In genomic region chr2:240961878-240962277, GRCh38 we compare ENCODE assay signal across 20 cellular contexts. TPM values are rescaled to one million over a fixed set of nuclear protein-coding genes. Genes with fewer than 3 reads are reported as not detected.
A peak's percentile ranks its signal among the peaks of the same experiment; 100 is the strongest.
DNase-seq lines count a peak whose midpoint lies in the region; ATAC-seq, FAIRE-seq and TF ChIP-seq lines count a peak whose summit lies in the region.
"Had no signal": no experiment of that assay in that cellular context is flagged by ENCODE, and none has a peak within 500 bp of the region (broad histone marks: within the 10 kb centered on the region; RNA-seq: fewer than 3 reads in every experiment).

No MANE protein-coding gene starts in this region.

- no peaks in the 10 kb centered on the region for H4K20me1 ChIP-seq in HepG2 (ENCODE audit: insufficient read depth, low read length)

- no TSS peak for BruUV-seq in HepG2 (replicated peaks; lab: Mats Ljungman, UMichigan)

- CTCF ChIA-PET in HepG2 (lab: Yijun Ruan, JAX; ENCODE audit: low intra/inter-chr PET ratio, low total read pairs), result no interaction called here

- H3K27ac Mint-ChIP-seq in endodermal cell (no peak overlapping the region), HFFc6 (no peak overlapping the region)
- H3K27ac Mint-ChIP-seq: activated CD8-positive, alpha-beta T cell treated with anti-CD3 and anti-CD28 coated beads for 36 hours; activated T-helper 1 cell treated with anti-CD3 and anti-CD28 coated beads, Interleukin-12 subunit alpha, Interleukin-12 subunit beta, Interleukin-2, Interleukin-4 antibody, amounts not matched to agents 30 ng/mL and 10 ng/mL and 1 ng/mL, durations not matched to agents 14 hours and 24 hours and 36 hours; naive thymus-derived CD4-positive, alpha-beta T cell; stimulated activated naive B cell treated with anti-CD40 and anti-IgM and Interleukin-4, amounts not matched to agents 10 μg/mL and 1 μg/mL and 100 μg/mL, for 72 hours; T-helper 1 cell treated with Interleukin-12 subunit alpha and Interleukin-12 subunit beta and Interleukin-4 antibody, amounts not matched to agents 30 μg/mL and 1 μg/mL, for 36 hours had no signal

- H3K4me1 ChIP-seq in HepG2 (ENCODE audit: insufficient read depth, low read length) (peaks cover 92% of the 10 kb centered on the region), right lobe of liver (peaks cover 0 to 12% (median 3%) of the 10 kb centered on the region in 4 donors), endodermal cell (ENCODE audit: control insufficient read depth, insufficient read depth, low read length) (no peaks in the 10 kb centered on the region), parathyroid adenoma (peaks cover 32% of the 10 kb centered on the region)

- H3K4me1 Mint-ChIP-seq in endodermal cell, result no peaks in the 10 kb centered on the region
- no peaks in the 10 kb centered on the region for H3K4me1 Mint-ChIP-seq in HFFc6 (ENCODE audit: low read depth)
- H3K4me1 Mint-ChIP-seq: CD4-positive, alpha-beta memory T cell had no signal

- TF ChIP-seq RAD21 in HepG2 (CRISPR knock-in tag; IDR thresholded peaks at IDR 0.05), result no peak

- 77% methylated on average over 12 of the region's 12 CpGs for WGBS in HepG2 (ENCODE audit: low lambda C conversion rate)
- 40% methylated on average over 8 of the region's 12 CpGs for WGBS in right lobe of liver (ENCODE audit: insufficient coverage, low coverage, low lambda C conversion rate, missing lambda C conversion rate)
- WGBS in endodermal cell (ENCODE audit: insufficient coverage in 1 of 2, insufficient read length in 1 of 2), 2 experiments, result 89 to 100% methylated on average over 1 to 12 of the region's 12 CpGs

- H3K79me2 ChIP-seq in HepG2 (ENCODE audit: insufficient read depth, low read length), result no peaks in the 10 kb centered on the region
- no peaks in the 10 kb centered on the region for H3K79me2 ChIP-seq in parathyroid adenoma

- no peak for FAIRE-seq in HepG2 (lab: Jason Lieb, UNC)

- intact Hi-C loops in HepG2 (cut with micrococcal nuclease; ENCODE audit: unreplicated experiment), result no loop called here
- intact Hi-C loops in right lobe of liver (cut with DNase I), result no loop called here

- H3K4me3 ChIP-seq in HepG2 (replicated peaks in 1 of 3; ENCODE audit: insufficient read depth in 1 of 3, low read depth in 2 of 3, low read length in 3 of 3) (peak overlapping the region in 1 of 3 experiments; percentile 61; a peak in 1 of 6 replicates), right lobe of liver (no peak overlapping the region), endodermal cell (ENCODE audit: low read length) (no peak overlapping the region), parathyroid adenoma (ENCODE audit: low read depth, low read length) (no peak overlapping the region)
- H3K4me3 ChIP-seq: MG63, upper lobe of left lung had no signal

- H3K27me3 ChIP-seq in HepG2 (ENCODE audit: control insufficient read depth in 1 of 2, insufficient read depth in 2 of 2, low read length in 2 of 2) (peaks cover 0 to 3% of the 10 kb centered on the region in 2 experiments; a peak in 2 of 5 replicates), right lobe of liver (no peaks in the 10 kb centered on the region), endodermal cell (ENCODE audit: control insufficient read depth, insufficient read depth, low read length, poor library complexity, severe bottlenecking) (no peaks in the 10 kb centered on the region), parathyroid adenoma (ENCODE audit: control insufficient read depth, insufficient read depth, low read length) (no peaks in the 10 kb centered on the region)
- H3K27me3 ChIP-seq: MG63, upper lobe of left lung had no signal

- POLR2A ChIA-PET in HepG2 (lab: Yijun Ruan, JAX), result interaction anchor here (1.5 kb wide), 1 partner anchor 88 kb away, joined by 3 read pairs; no protein-coding TSS in a partner anchor

- H3K36me3 Mint-ChIP-seq in endodermal cell (ENCODE audit: low read depth), result no peaks in the 10 kb centered on the region
- H3K36me3 Mint-ChIP-seq in HFFc6 (ENCODE audit: low read depth), result no peaks in the 10 kb centered on the region
- H3K36me3 Mint-ChIP-seq: CD4-positive, alpha-beta memory T cell; naive thymus-derived CD4-positive, alpha-beta T cell; stimulated activated naive B cell treated with anti-CD40 and anti-IgM and Interleukin-4, amounts not matched to agents 10 μg/mL and 1 μg/mL and 100 μg/mL, for 72 hours had no signal

- no peak overlapping the region; the same call in 1 of the 2 replicates for H3K9ac ChIP-seq in HepG2 (ENCODE audit: insufficient read depth, low read depth, low read length)
- no peak overlapping the region for H3K9ac ChIP-seq in endodermal cell (ENCODE audit: extremely low read depth, low read length, poor library complexity, severe bottlenecking)
- no peak overlapping the region for H3K9ac ChIP-seq in parathyroid adenoma

- TF ChIP-seq POLR2A in HepG2 (IDR thresholded peaks at IDR 0.05; ENCODE audit: insufficient read depth in 1 of 2, low read depth in 2 of 2, low read length in 2 of 2) (no peak), right lobe of liver (IDR thresholded peaks at IDR 0.05) (no peak)

- H3K4me2 ChIP-seq in HepG2 (ENCODE audit: low read depth, low read length) (peak overlapping the region; percentile 65), parathyroid adenoma (ENCODE audit: low read length) (peak overlapping the region; percentile 15)

- H3K9me3 Mint-ChIP-seq in endodermal cell, result no peaks in the 10 kb centered on the region
- H3K9me3 Mint-ChIP-seq in HFFc6, result no peaks in the 10 kb centered on the region
- H3K9me3 Mint-ChIP-seq: activated CD8-positive, alpha-beta T cell treated with anti-CD3 and anti-CD28 coated beads for 36 hours; activated T-helper 1 cell treated with anti-CD3 and anti-CD28 coated beads, Interleukin-12 subunit alpha, Interleukin-12 subunit beta, Interleukin-2, Interleukin-4 antibody, amounts not matched to agents 30 ng/mL and 10 ng/mL and 1 ng/mL, durations not matched to agents 14 hours and 24 hours and 36 hours; CD4-positive, alpha-beta memory T cell; naive thymus-derived CD4-positive, alpha-beta T cell; stimulated activated naive B cell treated with anti-CD40 and anti-IgM and Interleukin-4, amounts not matched to agents 10 μg/mL and 1 μg/mL and 100 μg/mL, for 72 hours; T-helper 1 cell treated with Interleukin-12 subunit alpha and Interleukin-12 subunit beta and Interleukin-4 antibody, amounts not matched to agents 30 μg/mL and 1 μg/mL, for 36 hours had no signal

- TF ChIP-seq EP300 in HepG2 (IDR thresholded peaks at IDR 0.05; ENCODE audit: low read depth in 2 of 2, low read length in 2 of 2), result no peak
- TF ChIP-seq EP300 in HepG2 (CRISPR knock-in tag; IDR thresholded peaks at IDR 0.05; ENCODE audit: borderline replicate concordance), result no peak

- no peaks in the 10 kb centered on the region for H3K9me3 ChIP-seq in HepG2 (ENCODE audit: low read length)
- no peaks in the 10 kb centered on the region for H3K9me3 ChIP-seq in right lobe of liver
- no peaks in the 10 kb centered on the region for H3K9me3 ChIP-seq in endodermal cell (ENCODE audit: control insufficient read depth, low read length)
- no peaks in the 10 kb centered on the region for H3K9me3 ChIP-seq in parathyroid adenoma (ENCODE audit: control insufficient read depth, low read length)
- H3K9me3 ChIP-seq: esophagus squamous epithelium, MG63, upper lobe of left lung had no signal

- H2AFZ ChIP-seq in HepG2 (ENCODE audit: low read length) (no peak overlapping the region), parathyroid adenoma (peak overlapping the region; percentile 91)

- TF ChIP-seq CTCF in HepG2 (CRISPR knock-in tag; IDR thresholded peaks at IDR 0.05) (no peak), right lobe of liver (IDR thresholded peaks at IDR 0.05) (no peak), endodermal cell (conservative IDR thresholded peaks at IDR 0.05) (no peak), parathyroid adenoma (IDR thresholded peaks at IDR 0.05) (no peak), HFFc6 (IDR thresholded peaks at IDR 0.05) (no peak)

- DNase-seq in HepG2 (ENCODE audit: low spot score) (no peak), right lobe of liver (no peak), endodermal cell (peak; percentile 20), activated gamma-delta T cell (lab: John Stamatoyannopoulos, UW) (no peak), HFFc6 (no peak)
- DNase-seq in activated CD4-positive, alpha-beta T cell treated with anti-CD3 and anti-CD28 coated beads for 1 hour, result no peak
- DNase-seq: activated CD8-positive, alpha-beta T cell treated with anti-CD3 and anti-CD28 coated beads for 36 hours; CD4-positive, alpha-beta memory T cell; DMS53; esophagus squamous epithelium; mammary epithelial cell; MG63; NCI-H446; stimulated activated naive B cell treated with anti-CD40 and anti-IgM and Interleukin-4, amounts not matched to agents 10 μg/mL and 1 μg/mL and 100 μg/mL, for 72 hours had no signal

- H3K4me3 Mint-ChIP-seq in endodermal cell (no peak overlapping the region), HFFc6 (no peak overlapping the region)
- H3K4me3 Mint-ChIP-seq: activated CD8-positive, alpha-beta T cell treated with anti-CD3 and anti-CD28 coated beads for 36 hours; activated T-helper 1 cell treated with anti-CD3 and anti-CD28 coated beads, Interleukin-12 subunit alpha, Interleukin-12 subunit beta, Interleukin-2, Interleukin-4 antibody, amounts not matched to agents 30 ng/mL and 10 ng/mL and 1 ng/mL, durations not matched to agents 14 hours and 24 hours and 36 hours; CD4-positive, alpha-beta memory T cell; naive thymus-derived CD4-positive, alpha-beta T cell; stimulated activated naive B cell treated with anti-CD40 and anti-IgM and Interleukin-4, amounts not matched to agents 10 μg/mL and 1 μg/mL and 100 μg/mL, for 72 hours; T-helper 1 cell treated with Interleukin-12 subunit alpha and Interleukin-12 subunit beta and Interleukin-4 antibody, amounts not matched to agents 30 μg/mL and 1 μg/mL, for 36 hours had no signal

- H3K27ac ChIP-seq in HepG2 (ENCODE audit: extremely low read length, insufficient read depth, low read length), result peak overlapping the region; percentile 74
- no peak overlapping the region for H3K27ac ChIP-seq in right lobe of liver
- H3K27ac ChIP-seq in endodermal cell (ENCODE audit: low read depth, low read length), result peak overlapping the region; percentile 83
- H3K27ac ChIP-seq in parathyroid adenoma, result peak overlapping the region; percentile 93

- in situ Hi-C loops in HepG2 (cut with HindIII; ENCODE audit: extremely low pct_ligation_motif_present, low pct_unique_long_range_greater_than_20kb), result no loop called here

- no peaks in the 10 kb centered on the region for H3K36me3 ChIP-seq in HepG2 (replicated peaks in 1 of 2; ENCODE audit: control insufficient read depth in 1 of 2, insufficient read depth in 2 of 2, low read length in 2 of 2)
- H3K36me3 ChIP-seq in right lobe of liver, result no peaks in the 10 kb centered on the region
- H3K36me3 ChIP-seq in endodermal cell (ENCODE audit: control insufficient read depth, insufficient read depth, low read length), result no peaks in the 10 kb centered on the region
- H3K36me3 ChIP-seq in parathyroid adenoma (ENCODE audit: control insufficient read depth, insufficient read depth, low read length), result no peaks in the 10 kb centered on the region
- H3K36me3 ChIP-seq: esophagus squamous epithelium, MG63, upper lobe of left lung had no signal

- no peaks in the 10 kb centered on the region for H3K27me3 Mint-ChIP-seq in endodermal cell (ENCODE audit: insufficient read depth)
- H3K27me3 Mint-ChIP-seq in HFFc6 (ENCODE audit: insufficient read depth), result peaks cover 6% of the 10 kb centered on the region; the same call in 1 of the 2 replicates
- H3K27me3 Mint-ChIP-seq: activated CD8-positive, alpha-beta T cell treated with anti-CD3 and anti-CD28 coated beads for 36 hours; naive thymus-derived CD4-positive, alpha-beta T cell had no signal

- ATAC-seq in HepG2 (no peak), right lobe of liver (no peak), GM18867 (IDR thresholded peaks at IDR 0.05; ENCODE audit: unreplicated experiment) (no peak)
- ATAC-seq: activated CD8-positive, alpha-beta T cell treated with anti-CD3 and anti-CD28 coated beads for 36 hours; naive thymus-derived CD4-positive, alpha-beta T cell; stimulated activated naive B cell treated with anti-CD40 and anti-IgM and Interleukin-4, amounts not matched to agents 10 μg/mL and 1 μg/mL and 100 μg/mL, for 72 hours had no signal

RNA-seq across cellular contexts. Expression of gene SNED1, which starts 36.5 kb away (rescaled TPM):
- total RNA-seq in HepG2 (2016; rRNA removed; fragmentation: Illumina TruSeq; extraction: Trizol) (0.15 TPM in 1 of 2 replicates, not detected in the other), right lobe of liver (10 to 100 TPM in 4 of 6 experiments, 1 to 10 TPM in 2; 7.4 to 27.8 (median 13.2) TPM), endodermal cell (1 to 10 TPM in 1 of 2 donors, under 1 TPM in 1; 0.66 to 4.5 TPM)
- total RNA-seq in HepG2 (2016; cell fraction: cytosol; rRNA removed; fragmentation: Illumina TruSeq; extraction: Trizol; ENCODE audit: low read depth), result 0.09 and 0.10 TPM in 2 replicates
- total RNA-seq in HepG2 (2016; cell fraction: insoluble cytoplasmic fraction; rRNA removed; fragmentation: Illumina TruSeq; extraction: Trizol), result 0.03 and 0.26 TPM in 2 replicates
- total RNA-seq in HepG2 (2016; cell fraction: membrane; rRNA removed; fragmentation: Illumina TruSeq; extraction: Trizol), result 0.10 and 0.12 TPM in 2 replicates
- 0.13 and 0.62 TPM in 2 replicates for total RNA-seq in HepG2 (2016; cell fraction: nucleus; rRNA removed; fragmentation: Illumina TruSeq; extraction: Trizol)
- polyA plus RNA-seq in HepG2 (2011; rRNA removed), result 0.35 and 0.65 TPM in 2 replicates
- polyA plus RNA-seq in HepG2 (2011; cell fraction: cytosol; rRNA removed), result 0.06 and 0.32 TPM in 2 replicates
- 1.2 and 1.4 TPM in 2 replicates for polyA plus RNA-seq in HepG2 (2011; cell fraction: nucleus; rRNA removed)
- 0.31 and 0.46 TPM in 2 replicates for polyA plus RNA-seq in HepG2 (2012)
- polyA plus RNA-seq in HepG2 (2016; cell fraction: cytosol; fragmentation: Illumina TruSeq; extraction: Trizol; ENCODE audit: low read depth), result 0.03 and 0.10 TPM in 2 replicates
- polyA plus RNA-seq in HepG2 (2016; cell fraction: insoluble cytoplasmic fraction; fragmentation: Illumina TruSeq; extraction: Trizol; ENCODE audit: low read depth), result 0.04 and 0.24 TPM in 2 replicates
- polyA plus RNA-seq in HepG2 (2016; cell fraction: membrane; fragmentation: Illumina TruSeq; extraction: Trizol; ENCODE audit: low read depth), result 0.02 and 0.09 TPM in 2 replicates
- 0.19 and 1.7 TPM in 2 replicates for polyA plus RNA-seq in HepG2 (2016; cell fraction: nucleus; fragmentation: Illumina TruSeq; extraction: Trizol; ENCODE audit: insufficient read depth, low read depth)
- polyA minus RNA-seq in HepG2 (2011; rRNA and poly(A)+ RNA removed; ENCODE audit: low replicate concordance), result 0.96 and 3.2 TPM in 2 replicates
- 0.44 and 0.79 TPM in 2 replicates for polyA minus RNA-seq in HepG2 (2011; cell fraction: cytosol; rRNA and poly(A)+ RNA removed)
- 0.52 and 0.99 TPM in 2 replicates for polyA minus RNA-seq in HepG2 (2011; cell fraction: nucleus; rRNA and poly(A)+ RNA removed)
- 0.96 TPM for polyA plus RNA-seq in endodermal cell (2013, experiment 1 of 2)
- polyA plus RNA-seq in endodermal cell (2013, experiment 2 of 2), result 0.25 TPM
- 1 to 10 TPM; 1.2 to 2.1 (median 1.6) TPM for total RNA-seq in HFFc6 (2021; fragmentation: NEBNext Ultra II Directional; extraction: Animal tissue kit (Norgen Biotek cat#: 25700))

RNA-seq across cellular contexts. Expression of gene CROCC2, which starts 55.7 kb away (rescaled TPM):
- total RNA-seq in HepG2 (2016; rRNA removed; fragmentation: Illumina TruSeq; extraction: Trizol) (not detected in 2 replicates), right lobe of liver (under 1 TPM in 5 of 6 experiments, not detected in 1; 0.06 to 0.15 (median 0.12) TPM), endodermal cell (not detected)
- total RNA-seq in HepG2 (2016; cell fraction: cytosol; rRNA removed; fragmentation: Illumina TruSeq; extraction: Trizol; ENCODE audit: low read depth), result not detected in 2 replicates
- 0.02 TPM in 1 of 2 replicates, not detected in the other for total RNA-seq in HepG2 (2016; cell fraction: insoluble cytoplasmic fraction; rRNA removed; fragmentation: Illumina TruSeq; extraction: Trizol)
- total RNA-seq in HepG2 (2016; cell fraction: membrane; rRNA removed; fragmentation: Illumina TruSeq; extraction: Trizol), result not detected in 2 replicates
- not detected in 2 replicates for total RNA-seq in HepG2 (2016; cell fraction: nucleus; rRNA removed; fragmentation: Illumina TruSeq; extraction: Trizol)
- not detected in 2 replicates for polyA plus RNA-seq in HepG2 (2011; rRNA removed)
- not detected in 2 replicates for polyA plus RNA-seq in HepG2 (2011; cell fraction: cytosol; rRNA removed)
- 0.03 TPM in 1 of 2 replicates, not detected in the other for polyA plus RNA-seq in HepG2 (2011; cell fraction: nucleus; rRNA removed)
- 0.13 and 0.15 TPM in 2 replicates for polyA plus RNA-seq in HepG2 (2012)
- polyA plus RNA-seq in HepG2 (2016; cell fraction: cytosol; fragmentation: Illumina TruSeq; extraction: Trizol; ENCODE audit: low read depth), result not detected in 2 replicates
- not detected in 2 replicates for polyA plus RNA-seq in HepG2 (2016; cell fraction: insoluble cytoplasmic fraction; fragmentation: Illumina TruSeq; extraction: Trizol; ENCODE audit: low read depth)
- not detected in 2 replicates for polyA plus RNA-seq in HepG2 (2016; cell fraction: membrane; fragmentation: Illumina TruSeq; extraction: Trizol; ENCODE audit: low read depth)
- not detected in 2 replicates for polyA plus RNA-seq in HepG2 (2016; cell fraction: nucleus; fragmentation: Illumina TruSeq; extraction: Trizol; ENCODE audit: insufficient read depth, low read depth)
- not detected in 2 replicates for polyA minus RNA-seq in HepG2 (2011; rRNA and poly(A)+ RNA removed; ENCODE audit: low replicate concordance)
- polyA minus RNA-seq in HepG2 (2011; cell fraction: cytosol; rRNA and poly(A)+ RNA removed), result not detected in 2 replicates
- not detected in 2 replicates for polyA minus RNA-seq in HepG2 (2011; cell fraction: nucleus; rRNA and poly(A)+ RNA removed)
- polyA plus RNA-seq in endodermal cell (2013, experiment 1 of 2), result not detected
- polyA plus RNA-seq in endodermal cell (2013, experiment 2 of 2), result not detected
- not detected for total RNA-seq in HFFc6 (2021; fragmentation: NEBNext Ultra II Directional; extraction: Animal tissue kit (Norgen Biotek cat#: 25700))
- total RNA-seq: activated CD8-positive, alpha-beta T cell treated with anti-CD3 and anti-CD28 coated beads for 36 hours; activated T-helper 1 cell treated with anti-CD3 and anti-CD28 coated beads, Interleukin-12 subunit alpha, Interleukin-12 subunit beta, Interleukin-2, Interleukin-4 antibody, amounts not matched to agents 30 ng/mL and 10 ng/mL and 1 ng/mL, durations not matched to agents 14 hours and 24 hours and 36 hours; CD4-positive, alpha-beta memory T cell; esophagus squamous epithelium; mammary epithelial cell had no signal
- polyA plus RNA-seq: CD4-positive, alpha-beta memory T cell; mammary epithelial cell; naive thymus-derived CD4-positive, alpha-beta T cell had no signal

Comparison
In these comparisons a context has a peak if more than half of its experiments do, and no peak if none do; other contexts are left out.
1. H3K27ac ChIP-seq: peak in HepG2 (single experiment), endodermal cell (single experiment) and parathyroid adenoma (single experiment); none in right lobe of liver (0 of 3).